ENCODE assay signal across 9 cellular contexts in genomic region chr12:129371268-129371667, GRCh38.
"Had no signal": no experiment of that assay in that cellular context is flagged by ENCODE, and none has a peak within 500 bp of the region (broad histone marks: within the 10 kb centered on the region; RNA-seq: fewer than 3 reads in every experiment).

No MANE protein-coding gene starts in this region.

- H3K4me3 ChIP-seq: GM23248, HAP-1 had no signal

- H3K4me2 ChIP-seq: KMS-11 had no signal

- H2AFZ ChIP-seq: GM23248 had no signal

- DNase-seq: GM23248, GOT3, H7, IMR-90, Karpas-422, KBM-7 had no signal

- H3K9me3 ChIP-seq: HAP-1 had no signal

- H3K9ac ChIP-seq: GM23248, KMS-11 had no signal

- H3K36me3 ChIP-seq: HAP-1 had no signal

- H3K27ac ChIP-seq: GM23248, KMS-11 had no signal

- ATAC-seq: HCT116 had no signal

- H3K4me1 ChIP-seq: HAP-1 had no signal
